1 cellular context compared by ENCODE assay signal in genomic region chr3:45872569-45872968, GRCh38.
TF ChIP-seq lines count a peak whose summit lies in the region.

No MANE protein-coding gene starts in this region.

TF ChIP-seq in H1, 55 proteins besides CTCF, POLR2A, EP300 and RAD21:
- TF ChIP-seq TAF7 (optimal IDR thresholded peaks at IDR 0.05; ENCODE audit: borderline replicate concordance, low read depth, low read length) = no peak
- no peak for TF ChIP-seq JUN (IDR thresholded peaks at IDR 0.05; ENCODE audit: low read depth, low read length)
- TF ChIP-seq, protein P1, sequence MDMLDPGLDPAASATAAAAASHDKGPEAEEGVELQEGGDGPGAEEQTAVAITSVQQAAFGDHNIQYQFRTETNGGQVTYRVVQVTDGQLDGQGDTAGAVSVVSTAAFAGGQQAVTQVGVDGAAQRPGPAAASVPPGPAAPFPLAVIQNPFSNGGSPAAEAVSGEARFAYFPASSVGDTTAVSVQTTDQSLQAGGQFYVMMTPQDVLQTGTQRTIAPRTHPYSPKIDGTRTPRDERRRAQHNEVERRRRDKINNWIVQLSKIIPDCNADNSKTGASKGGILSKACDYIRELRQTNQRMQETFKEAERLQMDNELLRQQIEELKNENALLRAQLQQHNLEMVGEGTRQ (IDR thresholded peaks at IDR 0.05; ENCODE audit: low read length) = no peak
- TF ChIP-seq TAF1 (IDR thresholded peaks at IDR 0.05; ENCODE audit: low read depth, low read length) = no peak
- no peak for TF ChIP-seq POU5F1 (IDR thresholded peaks at IDR 0.05; ENCODE audit: low read depth, low read length)
- no peak for TF ChIP-seq SIRT6 (IDR thresholded peaks at IDR 0.05; ENCODE audit: low read length)
- no peak for TF ChIP-seq BACH1 (IDR thresholded peaks at IDR 0.05; ENCODE audit: low read length)
- TF ChIP-seq RFX5 (IDR thresholded peaks at IDR 0.05; ENCODE audit: borderline replicate concordance, low read depth, low read length) = no peak
- TF ChIP-seq CHD1 (IDR thresholded peaks at IDR 0.05; ENCODE audit: low read depth, low read length) = no peak
- TF ChIP-seq RNF2 (IDR thresholded peaks at IDR 0.05; ENCODE audit: borderline replicate concordance, low read depth, low read length, missing control alignments, poor library complexity, severe bottlenecking) = no peak
